ENCODE assay signal across 10 cellular contexts in the genomic region with DNA sequence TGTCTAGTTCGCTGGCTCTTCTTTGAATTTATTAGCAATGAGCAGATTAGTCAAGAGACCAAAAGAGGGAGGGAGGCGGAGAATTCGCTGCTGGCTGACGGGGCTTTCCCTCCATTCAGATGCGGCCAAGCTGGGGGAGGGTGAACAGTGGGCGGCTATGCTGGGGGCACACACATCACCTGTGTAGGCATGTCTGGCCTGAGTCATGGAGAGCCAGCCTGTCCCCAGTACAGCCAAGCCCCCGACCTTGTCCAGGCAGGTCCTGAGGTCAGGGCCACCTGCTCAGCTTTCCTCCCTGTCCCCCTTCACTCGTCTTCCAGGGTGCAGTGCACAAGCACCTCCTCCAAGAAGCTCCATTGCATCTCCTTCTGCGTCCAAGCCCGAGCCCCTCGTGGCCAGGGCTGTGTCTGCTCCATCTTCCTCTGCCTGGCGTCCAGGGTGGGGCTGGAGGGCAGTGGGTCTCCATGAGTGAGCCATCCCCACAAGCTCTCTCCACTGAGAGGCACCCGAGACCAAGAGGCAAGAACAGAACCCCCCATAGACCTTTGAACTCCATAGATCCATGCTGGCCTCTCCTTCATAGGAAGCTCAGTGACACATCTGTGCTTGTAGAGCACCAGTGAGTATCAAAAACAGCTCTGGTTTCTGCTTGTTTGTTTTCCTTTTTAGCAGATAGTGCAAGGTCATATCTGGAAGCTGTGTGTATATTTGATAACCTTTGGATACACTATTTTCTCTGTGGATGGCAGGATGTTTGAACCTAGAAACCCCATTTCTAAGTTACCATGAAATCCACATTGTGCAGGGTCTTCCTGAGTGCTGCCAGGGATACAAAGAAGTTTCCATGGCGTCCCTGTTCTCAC. TPM values are rescaled to one million over a fixed set of nuclear protein-coding genes. Genes with fewer than 3 reads are reported as not detected.
DNase-seq lines count a peak whose midpoint lies in the region; ATAC-seq and TF ChIP-seq lines count a peak whose summit lies in the region.
"Had no signal": no experiment of that assay in that cellular context is flagged by ENCODE, and none has a peak within 500 bp of the region (broad histone marks: within the 10 kb centered on the region; RNA-seq: fewer than 3 reads in every experiment).

No MANE protein-coding gene starts in this region.

- TF ChIP-seq POLR2A in breast epithelium (IDR thresholded peaks at IDR 0.05): no peak
- no peak for TF ChIP-seq POLR2A in right lobe of liver (IDR thresholded peaks at IDR 0.05)

- H3K4me1 ChIP-seq in breast epithelium (peaks cover 16 to 23% of the 10 kb centered on the region in 2 donors), right lobe of liver (peaks cover 0 to 67% (median 29%) of the 10 kb centered on the region in 4 donors), thymus (ENCODE audit: control insufficient read depth, insufficient read depth, low read length) (peaks cover 5% of the 10 kb centered on the region)

- H3K27ac ChIP-seq in breast epithelium (peak overlapping the region; percentile 95), right lobe of liver (peak overlapping the region; percentile 90 to 96 (median 93)), thymus (ENCODE audit: low read depth) (peak overlapping the region; percentile 56)

- H3K36me3 ChIP-seq in breast epithelium: no peaks in the 10 kb centered on the region
- H3K36me3 ChIP-seq in right lobe of liver: peaks cover 0 to 6% (median 2%) of the 10 kb centered on the region in 4 donors
- no peaks in the 10 kb centered on the region for H3K36me3 ChIP-seq in thymus (ENCODE audit: control insufficient read depth, insufficient read depth)

- H3K9me3 ChIP-seq in breast epithelium: no peaks in the 10 kb centered on the region
- no peaks in the 10 kb centered on the region for H3K9me3 ChIP-seq in right lobe of liver
- H3K9me3 ChIP-seq in thymus (ENCODE audit: control insufficient read depth): no peaks in the 10 kb centered on the region

- ATAC-seq in right lobe of liver (peak; percentile 32 to 62 (median 48)), GM21526 (IDR thresholded peaks at IDR 0.05; ENCODE audit: low FRiP score, unreplicated experiment) (no peak), GM21390 (IDR thresholded peaks at IDR 0.05; ENCODE audit: unreplicated experiment) (no peak)

- H3K27me3 ChIP-seq in breast epithelium: no peaks in the 10 kb centered on the region
- H3K27me3 ChIP-seq in right lobe of liver: no peaks in the 10 kb centered on the region
- H3K27me3 ChIP-seq in thymus (ENCODE audit: control insufficient read depth, insufficient read depth): no peaks in the 10 kb centered on the region

- no peak for TF ChIP-seq CTCF in breast epithelium (IDR thresholded peaks at IDR 0.05)
- TF ChIP-seq CTCF in right lobe of liver (IDR thresholded peaks at IDR 0.05): peak in 1 of 4 donors; percentile 37

- 30% methylated on average over 12 of the region's 14 CpGs for WGBS in right lobe of liver (ENCODE audit: insufficient coverage, low coverage, low lambda C conversion rate, missing lambda C conversion rate)
- 90% methylated on average over 14 of the region's 14 CpGs for WGBS in thymus

- peak overlapping the region in 1 of 3 donors; percentile 9 for H3K4me3 ChIP-seq in breast epithelium
- H3K4me3 ChIP-seq in right lobe of liver: no peak overlapping the region
- no peak overlapping the region for H3K4me3 ChIP-seq in thymus (ENCODE audit: low read length)

- DNase-seq in HT1080 (ENCODE audit: low read depth) (peak; percentile 18), breast epithelium (ENCODE audit: low spot score in 2 of 2) (no peak), right lobe of liver (peak in 2 of 3 donors; percentile 46 to 73), RPMI8226 (no peak), germinal center (ENCODE audit: low spot score) (no peak)
- DNase-seq: erythroblast; stimulated activated naive B cell treated with anti-CD40 and anti-IgM and Interleukin-4, amounts not matched to agents 10 μg/mL and 1 μg/mL and 100 μg/mL, for 72 hours had no signal

- intact Hi-C loops in breast epithelium (cut with DNase I; ENCODE audit: low total_unique reads) (no loop called here), right lobe of liver (cut with DNase I) (no loop called here)

RNA-seq across cellular contexts. Expression of a gene that starts 1.9 kb away (rescaled TPM):
- 0.97 and 1.2 TPM in 2 replicates for total RNA-seq in HT1080 (2014; rRNA removed; shearing (Covaris generic))
- 7.8 and 8.6 TPM in 2 replicates for polyA plus RNA-seq in HT1080 (2015; cell fraction: cytosol; rRNA removed)
- polyA plus RNA-seq in HT1080 (2015; cell fraction: nucleus; rRNA removed): 8.7 and 11.5 TPM in 2 replicates
- 1,000 to 10,000 TPM in 1 of 3 donors, 100 to 1,000 TPM in 2; 139 to 2,057 (median 460) TPM for total RNA-seq in breast epithelium
- 10 to 100 TPM in 5 of 6 experiments, 1 to 10 TPM in 1; 5.3 to 94.6 (median 71.5) TPM for total RNA-seq in right lobe of liver
- polyA plus RNA-seq in thymus: 51.6 TPM

RNA-seq across cellular contexts. Expression of a gene that starts 20.2 kb away (rescaled TPM):
- total RNA-seq in HT1080 (2014; rRNA removed; shearing (Covaris generic)): 14.6 and 16.3 TPM in 2 replicates
- polyA plus RNA-seq in HT1080 (2015; cell fraction: cytosol; rRNA removed): 16.5 and 17.0 TPM in 2 replicates
- polyA plus RNA-seq in HT1080 (2015; cell fraction: nucleus; rRNA removed): 6.8 and 8.5 TPM in 2 replicates
- total RNA-seq in breast epithelium (10 to 100 TPM; 32.0 to 54.1 (median 34.2) TPM), right lobe of liver (10 to 100 TPM; 10.3 to 25.2 (median 12.2) TPM)
- polyA plus RNA-seq in thymus: 51.7 TPM

RNA-seq across cellular contexts. Expression of a gene that starts 20.9 kb away (rescaled TPM):
- total RNA-seq in HT1080 (2014; rRNA removed; shearing (Covaris generic)): 6.6 and 7.8 TPM in 2 replicates
- polyA plus RNA-seq in HT1080 (2015; cell fraction: cytosol; rRNA removed): 19.1 and 19.4 TPM in 2 replicates
- polyA plus RNA-seq in HT1080 (2015; cell fraction: nucleus; rRNA removed): 31.4 and 46.0 TPM in 2 replicates
- total RNA-seq in breast epithelium (100 to 1,000 TPM in 1 of 3 donors, 10 to 100 TPM in 2; 18.7 to 364 (median 41.1) TPM), right lobe of liver (10 to 100 TPM; 13.6 to 28.5 (median 19.6) TPM)
- 50.0 TPM for polyA plus RNA-seq in thymus

Comparison
In these comparisons a context has a peak if more than half of its experiments do, and no peak if none do; other contexts are left out.
1. DNase-seq: peak in HT1080 (single experiment) and right lobe of liver (2 of 3); none in breast epithelium (0 of 2), RPMI8226 (single experiment) and germinal center (single experiment).
2. ATAC-seq: peak in right lobe of liver (4 of 4); none in GM21526 (single experiment) and GM21390 (single experiment).
3. Peak in every context shown above with its lines, with median percentiles within 50 percentile points of each other: H3K27ac ChIP-seq.